In genomic region chr1:18890704-18891103, GRCh38 we compare ENCODE assay signal across 17 cellular contexts. TPM values are rescaled to one million over a fixed set of nuclear protein-coding genes. Genes with fewer than 3 reads are reported as not detected.
A peak's percentile ranks its signal among the peaks of the same experiment; 100 is the strongest.
DNase-seq lines count a peak whose midpoint lies in the region; ATAC-seq and TF ChIP-seq lines count a peak whose summit lies in the region.
"Had no signal": no experiment of that assay in that cellular context is flagged by ENCODE, and none has a peak within 500 bp of the region (broad histone marks: within the 10 kb centered on the region; RNA-seq: fewer than 3 reads in every experiment).

No MANE protein-coding gene starts in this region.

- peaks cover 8 to 23% of the 10 kb centered on the region in 2 experiments for H3K36me3 ChIP-seq in trophoblast cell (ENCODE audit: control insufficient read depth in 1 of 2, insufficient read depth in 2 of 2, low read length in 2 of 2)
- H3K36me3 ChIP-seq: lower lobe of right lung had no signal

- H3K4me3 Mint-ChIP-seq in glutamatergic neuron (ENCODE audit: unreplicated experiment), result no peak overlapping the region
- H3K4me3 Mint-ChIP-seq: activated CD4-positive, alpha-beta T cell treated with anti-CD3 and anti-CD28 coated beads for 36 hours; effector memory CD8-positive, alpha-beta T cell; T-helper 17 cell; type B pancreatic cell had no signal

- H2BK12ac ChIP-seq in trophoblast cell (ENCODE audit: low read length), result peak overlapping the region; percentile 94

- in situ Hi-C loops in astrocyte of the cerebellum (cut with HindIII; ENCODE audit: low sequenced_read_pairs), result no loop called here

- peaks cover 35% of the 10 kb centered on the region for H3K79me1 ChIP-seq in trophoblast cell (ENCODE audit: low read length)

- TF ChIP-seq CTCF in astrocyte of the cerebellum (IDR thresholded peaks at IDR 0.05; ENCODE audit: low read depth, low read length, missing control alignments), result no peak
- no peak for TF ChIP-seq CTCF in glutamatergic neuron (IDR thresholded peaks at IDR 0.05; ENCODE audit: partially characterized antibody, unreplicated experiment)

- no CpG with 5 or more reads among the region's 3 CpGs for WGBS in trophoblast cell (ENCODE audit: extremely low coverage, insufficient coverage, insufficient read length)

- H3K4me1 Mint-ChIP-seq in glutamatergic neuron (ENCODE audit: low read depth, unreplicated experiment), result peaks cover 10% of the 10 kb centered on the region
- H3K4me1 Mint-ChIP-seq: activated CD4-positive, alpha-beta T cell treated with anti-CD3 and anti-CD28 coated beads for 36 hours; T-helper 17 cell had no signal

- H2AFZ ChIP-seq in trophoblast cell (ENCODE audit: insufficient read depth, low read length, poor library complexity), result no peak overlapping the region

- peaks cover 3% of the 10 kb centered on the region for H3K27me3 Mint-ChIP-seq in glutamatergic neuron (ENCODE audit: unreplicated experiment)
- H3K27me3 Mint-ChIP-seq: activated CD4-positive, alpha-beta T cell treated with anti-CD3 and anti-CD28 coated beads for 36 hours; effector memory CD8-positive, alpha-beta T cell; T-helper 17 cell; type B pancreatic cell had no signal

- peaks cover 6% of the 10 kb centered on the region for H3K79me2 ChIP-seq in trophoblast cell (ENCODE audit: control insufficient read depth, insufficient read depth, low read length, poor library complexity)

- peak overlapping the region; percentile 90 for H2AK5ac ChIP-seq in trophoblast cell (ENCODE audit: low read length)

- no peaks in the 10 kb centered on the region for H3K36me3 Mint-ChIP-seq in glutamatergic neuron (ENCODE audit: unreplicated experiment)
- H3K36me3 Mint-ChIP-seq: type B pancreatic cell had no signal

- ATAC-seq in GM21447 (IDR thresholded peaks at IDR 0.05; ENCODE audit: unreplicated experiment), result no peak
- ATAC-seq: activated CD4-positive, alpha-beta T cell treated with anti-CD3 and anti-CD28 coated beads for 36 hours; effector memory CD8-positive, alpha-beta T cell; lower lobe of right lung; T-helper 17 cell had no signal

- H3K9me3 Mint-ChIP-seq in glutamatergic neuron (ENCODE audit: unreplicated experiment), result peaks cover 1% of the 10 kb centered on the region
- H3K9me3 Mint-ChIP-seq: effector memory CD8-positive, alpha-beta T cell; type B pancreatic cell had no signal

- peak overlapping the region; percentile 77 for H3K14ac ChIP-seq in trophoblast cell (ENCODE audit: low read length)

- no peak overlapping the region for H3K27ac Mint-ChIP-seq in glutamatergic neuron (ENCODE audit: unreplicated experiment)
- H3K27ac Mint-ChIP-seq: activated CD4-positive, alpha-beta T cell treated with anti-CD3 and anti-CD28 coated beads for 36 hours; effector memory CD8-positive, alpha-beta T cell; type B pancreatic cell had no signal

- H3K27me3 ChIP-seq in trophoblast cell (ENCODE audit: insufficient read depth, low read length), result no peaks in the 10 kb centered on the region

- H3K4me2 ChIP-seq in trophoblast cell (ENCODE audit: low read length), result no peak overlapping the region

- H3K4me1 ChIP-seq in trophoblast cell (ENCODE audit: control insufficient read depth in 1 of 2, insufficient read depth in 2 of 2, low read length in 2 of 2), result peaks cover 40 to 45% of the 10 kb centered on the region in 2 experiments
- H3K4me1 ChIP-seq: lower lobe of right lung had no signal

- DNase-seq in EH (ENCODE audit: low read depth) (peak; percentile 87), astrocyte of the cerebellum (ENCODE audit: low read depth) (peak; percentile 54), head of caudate nucleus (peak in 27 of 42 donors; percentile 13 to 72 (median 48)), trophoblast cell (no peak), Kasumi-1 (lab: John Stamatoyannopoulos, UW) (no peak), NCI-H1417 treated with DMSO at 0.1 percent for 48 hours (lab: John Stamatoyannopoulos, UW) (no peak), glutamatergic neuron (no peak)
- DNase-seq: activated CD4-positive, alpha-beta T cell treated with anti-CD3 and anti-CD28 coated beads for 36 hours; activated T-cell treated with anti-CD3 and anti-CD28 coated beads, Interleukin-2, amount 50 U/mL, for 1 hour; DMS153; effector memory CD8-positive, alpha-beta T cell; lower lobe of right lung; NCI-H187 treated with DMSO at 0.1 percent for 48 hours; T-helper 17 cell had no signal

- no peak overlapping the region for H3K23ac ChIP-seq in trophoblast cell (ENCODE audit: low read length)

- intact Hi-C loops in head of caudate nucleus (cut with DNase I), result no loop called here

- no peak overlapping the region for H3K4me3 ChIP-seq in astrocyte of the cerebellum (ENCODE audit: low read depth, low read length)
- no peak overlapping the region for H3K4me3 ChIP-seq in trophoblast cell (ENCODE audit: low read depth, low read length)
- H3K4me3 ChIP-seq: lower lobe of right lung had no signal

- H4K12ac ChIP-seq in trophoblast cell (ENCODE audit: low read depth, low read length), result no peak overlapping the region

- no peak overlapping the region for H3K9ac ChIP-seq in trophoblast cell (ENCODE audit: low read length)

- peaks cover 3% of the 10 kb centered on the region for H3K9me3 ChIP-seq in trophoblast cell (ENCODE audit: insufficient read depth, low read depth, low read length)
- H3K9me3 ChIP-seq: lower lobe of right lung had no signal

- H3K27ac ChIP-seq in trophoblast cell (ENCODE audit: low read depth, low read length), result no peak overlapping the region
- H3K27ac ChIP-seq: lower lobe of right lung had no signal

- peak overlapping the region; percentile 90 for H3K18ac ChIP-seq in trophoblast cell (ENCODE audit: low read length)

- peak overlapping the region; percentile 68 for H3K4ac ChIP-seq in trophoblast cell (ENCODE audit: low read depth, low read length)

- peak overlapping the region; percentile 71 for H2BK5ac ChIP-seq in trophoblast cell (ENCODE audit: low read depth, low read length, poor library complexity)

- peak overlapping the region; percentile 97 for H4K91ac ChIP-seq in trophoblast cell (ENCODE audit: low read depth, low read length)

- H4K8ac ChIP-seq in trophoblast cell (ENCODE audit: low read depth, low read length), result peak overlapping the region; percentile 66

- peak overlapping the region; percentile 90 for H2BK120ac ChIP-seq in trophoblast cell (ENCODE audit: insufficient read depth, low read length, poor library complexity)

RNA-seq across cellular contexts. Expression of gene ALDH4A1, which starts 11.7 kb away (rescaled TPM):
- polyA plus RNA-seq in trophoblast cell (2013), result 34.2 and 35.7 TPM in 2 replicates
- 28.9 TPM for total RNA-seq in glutamatergic neuron (ENCODE audit: unreplicated experiment)

RNA-seq across cellular contexts. Expression of gene TAS1R2, which starts 31.2 kb away (rescaled TPM):
- polyA plus RNA-seq in trophoblast cell (2013), result 0.01 TPM in 1 of 2 replicates, not detected in the other
- total RNA-seq in glutamatergic neuron (ENCODE audit: unreplicated experiment), result not detected
- total RNA-seq: activated CD4-positive, alpha-beta T cell treated with anti-CD3 and anti-CD28 coated beads for 36 hours; LHCN-M2; lower lobe of right lung; T-helper 17 cell had no signal

Comparison
In these comparisons a context has a peak if more than half of its experiments do, and no peak if none do; other contexts are left out.
1. DNase-seq: peak in EH (single experiment), astrocyte of the cerebellum (single experiment) and head of caudate nucleus (27 of 42); none in trophoblast cell (0 of 2), Kasumi-1 (0 of 2), NCI-H1417 treated with DMSO at 0.1 percent for 48 hours (single experiment) and glutamatergic neuron (single experiment).